14 cellular contexts compared by ENCODE assay signal in the genomic region with DNA sequence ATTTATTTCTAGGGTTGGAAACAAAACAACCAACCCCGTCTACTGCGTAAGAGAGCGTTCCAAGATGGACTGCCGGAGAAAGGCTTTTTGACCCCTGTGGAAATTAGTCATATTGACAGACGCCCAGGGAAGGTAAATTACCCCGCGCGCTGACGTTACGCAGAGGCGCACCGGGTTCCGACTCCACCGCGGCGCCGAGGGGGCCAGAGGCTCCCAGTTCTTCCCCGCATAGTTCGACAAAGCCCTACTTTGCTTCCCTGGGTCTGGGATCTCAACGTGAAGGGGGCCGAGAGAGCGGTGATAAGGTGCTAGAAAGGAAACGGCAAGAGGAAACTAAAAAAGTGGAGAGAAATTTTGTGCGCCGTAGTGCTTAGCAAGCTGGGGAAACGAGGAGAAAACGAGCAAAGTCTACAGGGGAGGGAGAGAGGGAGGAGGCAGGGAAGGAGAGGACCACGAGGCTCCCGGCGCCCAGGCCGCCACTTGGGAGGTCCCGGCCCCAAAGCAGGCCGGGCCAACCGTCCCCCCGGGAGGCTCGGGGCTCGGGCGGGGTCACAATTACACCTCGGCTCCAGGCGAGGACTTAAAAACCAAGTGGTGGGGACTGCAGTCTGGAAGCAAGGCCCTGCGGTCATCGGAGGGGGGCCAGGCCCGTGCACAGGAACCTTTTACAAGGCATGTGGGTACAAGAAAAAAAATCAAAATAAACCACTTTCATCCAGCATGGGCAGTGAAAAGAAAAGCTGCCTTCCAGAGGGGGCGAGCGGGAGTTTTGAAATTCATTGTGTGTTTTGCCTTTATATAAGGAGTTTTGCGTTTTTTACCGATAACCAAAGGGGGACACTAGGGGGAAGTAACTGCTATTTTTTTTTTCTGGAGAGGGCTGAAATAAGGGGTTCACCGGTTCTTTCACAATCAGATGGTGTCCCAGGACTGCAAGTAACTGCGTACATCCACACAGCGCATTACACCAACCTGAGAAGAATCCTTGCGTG. TPM values are rescaled to one million over a fixed set of nuclear protein-coding genes. Genes with fewer than 3 reads are reported as not detected.
A peak's percentile ranks its signal among the peaks of the same experiment; 100 is the strongest.
DNase-seq lines count a peak whose midpoint lies in the region; ATAC-seq and TF ChIP-seq lines count a peak whose summit lies in the region.
"Had no signal": no experiment of that assay in that cellular context is flagged by ENCODE, and none has a peak within 500 bp of the region (broad histone marks: within the 10 kb centered on the region; RNA-seq: fewer than 3 reads in every experiment).

No MANE protein-coding gene starts in this region.

- no peak overlapping the region for H2BK15ac ChIP-seq in neuronal stem cell (ENCODE audit: low read length)

- WGBS in neuronal stem cell (ENCODE audit: extremely low coverage in 2 of 2, insufficient read length in 2 of 2, insufficient replicate concordance in 1 of 2), 2 donors, result no CpG with 5 or more reads among the region's 51 CpGs
- WGBS in tibial nerve, 2 donors, result 14 to 16% methylated on average over 51 of the region's 51 CpGs

- intact Hi-C loops in CD4-positive, alpha-beta memory T cell (cut with micrococcal nuclease), result no loop called here
- intact Hi-C loops in left ventricle myocardium inferior (cut with micrococcal nuclease), result no loop called here

- peak overlapping the region in 2 of 7 donors; percentile 80 to 89 for H3K27ac Mint-ChIP-seq in CD4-positive, alpha-beta memory T cell

- H3K18ac ChIP-seq in neuronal stem cell (ENCODE audit: low read length), result no peak overlapping the region

- H3K4me1 ChIP-seq in CD4-positive, alpha-beta memory T cell (ENCODE audit: insufficient read depth, low read length), result peaks cover 3% of the 10 kb centered on the region
- H3K4me1 ChIP-seq in left ventricle myocardium inferior, result peaks cover 45% of the 10 kb centered on the region
- peaks cover 2 to 3% of the 10 kb centered on the region in 2 donors for H3K4me1 ChIP-seq in neuronal stem cell (ENCODE audit: control insufficient read depth in 2 of 2, insufficient read depth in 1 of 2, low read depth in 1 of 2, low read length in 2 of 2)
- H3K4me1 ChIP-seq in tibial nerve, result peaks cover 0 to 35% (median 13%) of the 10 kb centered on the region in 4 donors

- H2BK12ac ChIP-seq in neuronal stem cell (ENCODE audit: low read length), result no peak overlapping the region

- no peak overlapping the region for H3K9ac ChIP-seq in neuronal stem cell (ENCODE audit: low read depth, low read length, poor library complexity)
- H3K9ac ChIP-seq: BLaER1 treated with 17β-estradiol and CSF1 and Interleukin-3, amounts not matched to agents 10 nM and 100 nM had no signal

- no peak overlapping the region for H3K4ac ChIP-seq in neuronal stem cell (ENCODE audit: low read length)

- peaks cover 2 to 3% of the 10 kb centered on the region in 2 donors for H3K36me3 Mint-ChIP-seq in CD4-positive, alpha-beta memory T cell

- no peak overlapping the region for H2BK5ac ChIP-seq in neuronal stem cell (ENCODE audit: low read length)

- no peaks in the 10 kb centered on the region for H3K9me3 ChIP-seq in CD4-positive, alpha-beta memory T cell (ENCODE audit: control insufficient read depth in 1 of 2, low read length in 2 of 2)
- H3K9me3 ChIP-seq in left ventricle myocardium inferior (replicated peaks) (no peaks in the 10 kb centered on the region), neuronal stem cell (replicated peaks in 1 of 2; ENCODE audit: control insufficient read depth in 2 of 2, insufficient read depth in 1 of 2, low read depth in 1 of 2, low read length in 2 of 2) (no peaks in the 10 kb centered on the region), tibial nerve (no peaks in the 10 kb centered on the region)
- H3K9me3 ChIP-seq: upper lobe of left lung had no signal

- no peak overlapping the region for H2AK5ac ChIP-seq in neuronal stem cell (ENCODE audit: low read depth, low read length)

- peaks cover 80 to 83% of the 10 kb centered on the region in 2 donors for H3K27me3 Mint-ChIP-seq in CD4-positive, alpha-beta memory T cell

- TF ChIP-seq EP300 in tibial nerve (IDR thresholded peaks at IDR 0.05), result no peak

- no peak overlapping the region for H3K4me3 ChIP-seq in CD4-positive, alpha-beta memory T cell (ENCODE audit: low read length in 2 of 2)
- H3K4me3 ChIP-seq in left ventricle myocardium inferior, result peak overlapping the region; percentile 63
- H3K4me3 ChIP-seq in neuronal stem cell (ENCODE audit: low read length in 2 of 2), result no peak overlapping the region
- no peak overlapping the region for H3K4me3 ChIP-seq in tibial nerve
- H3K4me3 ChIP-seq: BLaER1 treated with 17β-estradiol and CSF1 and Interleukin-3, amounts not matched to agents 10 nM and 100 nM; upper lobe of left lung had no signal

- POLR2A ChIA-PET in CD4-positive, alpha-beta memory T cell (lab: Charles Lee; ENCODE audit: partially characterized antibody), result no interaction called here

- CTCF ChIA-PET in CD4-positive, alpha-beta memory T cell (lab: Charles Lee; ENCODE audit: partially characterized antibody), result interaction anchor here (1.1 kb wide), 1 partner anchor 14 kb away, joined by 3 read pairs; no protein-coding TSS in a partner anchor

- no peak overlapping the region for H3K4me2 ChIP-seq in neuronal stem cell (ENCODE audit: insufficient read depth, low read length, poor library complexity, severe bottlenecking)

- H3K79me1 ChIP-seq in neuronal stem cell (ENCODE audit: low read depth, low read length), result no peaks in the 10 kb centered on the region

- H3K27me3 ChIP-seq in CD4-positive, alpha-beta memory T cell (ENCODE audit: insufficient read depth, low read length), result peaks cover 85% of the 10 kb centered on the region
- H3K27me3 ChIP-seq in left ventricle myocardium inferior (ENCODE audit: low read depth) (peaks cover 64% of the 10 kb centered on the region), neuronal stem cell (ENCODE audit: control insufficient read depth in 3 of 3, insufficient read depth in 3 of 3, low read depth in 1 of 3, low read length in 3 of 3) (peaks cover 56 to 100% (median 96%) of the 10 kb centered on the region in 3 experiments), tibial nerve (peaks cover 3 to 92% of the 10 kb centered on the region in 2 donors)

- H3K23ac ChIP-seq in neuronal stem cell (ENCODE audit: low read depth, low read length, poor library complexity), result no peak overlapping the region

- TF ChIP-seq POLR2A in tibial nerve (IDR thresholded peaks at IDR 0.05), result no peak

- no peak overlapping the region for H3K27ac ChIP-seq in CD4-positive, alpha-beta memory T cell (ENCODE audit: low read depth, low read length)
- H3K27ac ChIP-seq in left ventricle myocardium inferior (replicated peaks) (peak overlapping the region; percentile 96), neuronal stem cell (replicated peaks; ENCODE audit: low read length) (no peak overlapping the region), tibial nerve (peak overlapping the region in 1 of 4 donors; percentile 56)
- H3K27ac ChIP-seq: BLaER1 treated with 17β-estradiol and CSF1 and Interleukin-3, amounts not matched to agents 10 nM and 100 nM; upper lobe of left lung had no signal

- H3K4me1 Mint-ChIP-seq in CD4-positive, alpha-beta memory T cell, result peaks cover 10 to 26% (median 14%) of the 10 kb centered on the region in 4 donors

- H3K9me3 Mint-ChIP-seq in CD4-positive, alpha-beta memory T cell, result peaks cover 0 to 46% (median 24%) of the 10 kb centered on the region in 8 donors

- H2AFZ ChIP-seq in neuronal stem cell (ENCODE audit: low read length), result peak overlapping the region; percentile 69

- no peak overlapping the region for H4K91ac ChIP-seq in neuronal stem cell (ENCODE audit: low read depth, low read length, poor library complexity)

- no peak overlapping the region for H2BK120ac ChIP-seq in neuronal stem cell (ENCODE audit: low read depth, low read length)

- DNase-seq in CD4-positive, alpha-beta memory T cell, result no peak
- DNase-seq in left ventricle myocardium inferior (no peak), neuronal stem cell (ENCODE audit: low spot score) (no peak), cerebellar nuclear complex (lab: John Stamatoyannopoulos, UW) (no peak), AG20443 (ENCODE audit: low spot score) (no peak), tibial nerve (ENCODE audit: low spot score in 2 of 2) (no peak)
- DNase-seq: activated T-cell treated with anti-CD3 and anti-CD28 coated beads for 4 hours, NCI-H1105, NCI-H82 had no signal

- ATAC-seq in SK-N-SH treated with all-trans-retinoic acid at 6 μM for 48 hours (peak; percentile 0; the same call in 1 of the 3 replicates), GM18519 (IDR thresholded peaks at IDR 0.05; ENCODE audit: low FRiP score, unreplicated experiment) (no peak)

- no peaks in the 10 kb centered on the region for H3K36me3 ChIP-seq in CD4-positive, alpha-beta memory T cell (ENCODE audit: insufficient read depth, low read length)
- no peaks in the 10 kb centered on the region for H3K36me3 ChIP-seq in left ventricle myocardium inferior
- H3K36me3 ChIP-seq in neuronal stem cell (replicated peaks in 1 of 2; ENCODE audit: control insufficient read depth in 2 of 2, insufficient read depth in 2 of 2, low read length in 2 of 2), result no peaks in the 10 kb centered on the region
- no peaks in the 10 kb centered on the region for H3K36me3 ChIP-seq in tibial nerve
- H3K36me3 ChIP-seq: BLaER1 treated with 17β-estradiol and CSF1 and Interleukin-3, amounts not matched to agents 10 nM and 100 nM; upper lobe of left lung had no signal

- H3K14ac ChIP-seq in neuronal stem cell (ENCODE audit: low read length), result no peak overlapping the region

- TF ChIP-seq CTCF in left ventricle myocardium inferior (IDR thresholded peaks at IDR 0.05; ENCODE audit: borderline replicate concordance), result no peak
- no peak for TF ChIP-seq CTCF in tibial nerve (IDR thresholded peaks at IDR 0.05)

- H3K4me3 Mint-ChIP-seq in CD4-positive, alpha-beta memory T cell, result peak overlapping the region in 6 of 8 donors; percentile 8 to 51 (median 30)

- H4K8ac ChIP-seq in neuronal stem cell (ENCODE audit: low read depth, low read length), result no peak overlapping the region

TF ChIP-seq in SK-N-SH treated with all-trans-retinoic acid at 6 μM for 48 hours, 23 proteins besides CTCF, POLR2A, EP300 and RAD21 (continues in another document):
- 0 out of 2 replicates have a peak, but pooled peaks have one; percentile 4 for TF ChIP-seq ZNF8 (CRISPR knock-in tag; IDR thresholded peaks at IDR 0.05)
- no peak for TF ChIP-seq BACH2 (CRISPR knock-in tag; IDR thresholded peaks at IDR 0.05; ENCODE audit: borderline replicate concordance)
- TF ChIP-seq ZNF565 (CRISPR knock-in tag; conservative IDR thresholded peaks at IDR 0.05; ENCODE audit: low read depth), result 0 out of 2 replicates have a peak, but pooled peaks have one; percentile 25
- peak; percentile 13; the same call in 1 of the 2 replicates for TF ChIP-seq TCF4 (CRISPR knock-in tag; IDR thresholded peaks at IDR 0.05; ENCODE audit: borderline replicate concordance)

RNA-seq across cellular contexts. Expression of a gene that starts 13.1 kb away (rescaled TPM):
- not detected for total RNA-seq in CD4-positive, alpha-beta memory T cell
- not detected for polyA plus RNA-seq in CD4-positive, alpha-beta memory T cell
- total RNA-seq in left ventricle myocardium inferior, result 117 TPM
- 0.06 TPM for polyA plus RNA-seq in neuronal stem cell (2013, experiment 1 of 2)
- 0.12 TPM for polyA plus RNA-seq in neuronal stem cell (2013, experiment 2 of 2)
- total RNA-seq in tibial nerve, result 1 to 10 TPM; 1.9 to 5.1 (median 3.6) TPM
- total RNA-seq: glomerular endothelial cell had no signal

Comparison
In these comparisons a context has a peak if more than half of its experiments do, and no peak if none do; other contexts are left out.
1. RNA of a gene that starts 13.1 kb away (total RNA-seq): 117 TPM in left ventricle myocardium inferior (single experiment); 1.9 to 5.1 TPM in tibial nerve and not detected in CD4-positive, alpha-beta memory T cell; every median in the first group is over 10 times any median in the second.